In genomic region chrX:47619486-47620302, GRCh38 we compare ENCODE assay signal across 8 cellular contexts. TPM values are rescaled to one million over a fixed set of nuclear protein-coding genes. Genes with fewer than 3 reads are reported as not detected.
DNase-seq lines count a peak whose midpoint lies in the region; ATAC-seq, FAIRE-seq and TF ChIP-seq lines count a peak whose summit lies in the region.

Gene SYN1 (minus strand): TSS chrX:47619857. CDS start chrX:47619728, 129 bp downstream.

- ATAC-seq in HG02885 (IDR thresholded peaks at IDR 0.05; ENCODE audit: poor library complexity, unreplicated experiment) (peak; percentile 81), HG02852 (IDR thresholded peaks at IDR 0.05; ENCODE audit: unreplicated experiment) (no peak)

- no peaks in the 10 kb centered on the region for H4K20me1 ChIP-seq in keratinocyte (ENCODE audit: control insufficient read depth, extremely low read depth, insufficient read depth, low read length)

- peak in 1 of 3 experiments; percentile 39 for TF ChIP-seq CTCF in keratinocyte (optimal IDR thresholded peaks at IDR 0.05 in 1 of 3, IDR thresholded peaks at IDR 0.05 in 1 of 3, conservative IDR thresholded peaks at IDR 0.05 in 1 of 3; ENCODE audit: extremely low read depth in 1 of 3, insufficient read depth in 2 of 3, low read length in 3 of 3)

- dilution Hi-C loops in keratinocyte (cut with MboI; ENCODE audit: extremely low pct_ligation_motif_present, low sequenced_read_pairs) = no loop called here

- H3K79me2 ChIP-seq in keratinocyte (ENCODE audit: control insufficient read depth, insufficient read depth, low read length) = no peaks in the 10 kb centered on the region

- no peaks in the 10 kb centered on the region for H3K36me3 ChIP-seq in keratinocyte (ENCODE audit: control insufficient read depth in 2 of 2, extremely low read depth in 1 of 2, insufficient read depth in 2 of 2, low read length in 2 of 2)

- H3K4me3 ChIP-seq in keratinocyte (ENCODE audit: control insufficient read depth in 2 of 3, extremely low read depth in 1 of 3, insufficient read depth in 2 of 3, low read depth in 1 of 3, low read length in 3 of 3) = peak within 1 kb of the TSS in 2 of 3 experiments; percentile 15 to 22

- no peaks in the 10 kb centered on the region for H3K4me1 ChIP-seq in keratinocyte (ENCODE audit: control insufficient read depth, extremely low read depth, insufficient read depth, low read length)

- no peak for FAIRE-seq in keratinocyte (lab: Jason Lieb, UNC)

- no peak within 1 kb of the TSS for H3K4me2 ChIP-seq in keratinocyte (ENCODE audit: control insufficient read depth, extremely low read depth, insufficient read depth, low read depth, low read length)

- H3K9me3 ChIP-seq in keratinocyte (ENCODE audit: control insufficient read depth, low read depth, low read length) = no peaks in the 10 kb centered on the region

- no peak within 1 kb of the TSS for H2AFZ ChIP-seq in keratinocyte (ENCODE audit: control insufficient read depth, low read length)

- in situ Hi-C loops in G401 (cut with HindIII; ENCODE audit: low sequenced_read_pairs) = no loop called here

- DNase-seq in G401 (ENCODE audit: low spot score) (peak; percentile 84), NCI-H2171 treated with DMSO at 0.1 percent for 48 hours (lab: John Stamatoyannopoulos, UW) (peak; percentile 69), caudate nucleus (lab: John Stamatoyannopoulos, UW) (peak in 55 of 61 donors; percentile 10 to 81 (median 58)), keratinocyte (ENCODE audit: low read depth, low spot score) (no peak)
- peak; percentile 82 for DNase-seq in activated CD4-positive, CD25-positive, alpha-beta regulatory T cell treated with anti-CD3 and anti-CD28 coated beads, Interleukin-2, amount 50 U/mL, for 72 hours
- peak; percentile 59 to 68 for DNase-seq in stimulated activated CD4-positive, alpha-beta T cell treated with anti-CD3 and anti-CD28 coated beads, Interleukin-15, amount 100 ng/mL, for 1 hour (ENCODE audit: low read depth in 1 of 2, low spot score in 1 of 2)

- peak within 1 kb of the TSS; percentile 41 for H3K27ac ChIP-seq in caudate nucleus (ENCODE audit: low read depth, low read length)
- no peak within 1 kb of the TSS for H3K27ac ChIP-seq in keratinocyte (ENCODE audit: control insufficient read depth, insufficient read depth, low read length)

- H3K9ac ChIP-seq in keratinocyte (ENCODE audit: control insufficient read depth, extremely low read depth, insufficient read depth, low read length) = no peak within 1 kb of the TSS

- H3K27me3 ChIP-seq in keratinocyte (ENCODE audit: control insufficient read depth, extremely low read depth, insufficient read depth, low read length) = peaks cover 10% of the 10 kb centered on the region

- H3K9me1 ChIP-seq in keratinocyte (ENCODE audit: control insufficient read depth, extremely low read depth, insufficient read depth, low read length) = no peaks in the 10 kb centered on the region

RNA-seq across cellular contexts. Expression of gene SYN1, which starts in this region (rescaled TPM):
- 0.61 TPM in 1 of 2 replicates, not detected in the other for total RNA-seq in G401 (2014; rRNA removed; shearing (Covaris generic))
- 0.07 to 0.36 TPM in 2 of 3 replicates, not detected in the other for polyA plus RNA-seq in keratinocyte
- polyA plus RNA-seq in keratinocyte (2011; ENCODE audit: low read depth) = 0.49 TPM
- 0.34 and 0.56 TPM in 2 replicates for polyA plus RNA-seq in keratinocyte (2011; cell fraction: cytosol; rRNA removed)
- 0.19 and 1.1 TPM in 2 replicates for polyA plus RNA-seq in keratinocyte (2011; cell fraction: nucleus; rRNA removed)
- polyA plus RNA-seq in keratinocyte (2012; ENCODE audit: low replicate concordance) = 0.85 and 1.2 TPM in 2 replicates
- polyA minus RNA-seq in keratinocyte = 0.10 to 3.0 TPM in 2 of 3 replicates, not detected in the other
- polyA minus RNA-seq in keratinocyte (2011; cell fraction: cytosol; rRNA and poly(A)+ RNA removed) = not detected
- 0.32 TPM in 1 of 2 replicates, not detected in the other for polyA minus RNA-seq in keratinocyte (2011; cell fraction: nucleus; rRNA and poly(A)+ RNA removed)

Comparison
In these comparisons a context has a peak if more than half of its experiments do, and no peak if none do; other contexts are left out.
1. Peak in DNase-seq in G401; RNA of the gene not detected or under 1 TPM.